In genomic region chr20:48760403-48760889, GRCh38 we compare ENCODE assay signal across 8 cellular contexts.
DNase-seq lines count a peak whose midpoint lies in the region; ATAC-seq and TF ChIP-seq lines count a peak whose summit lies in the region.

No MANE protein-coding gene starts in this region.

- peak in 1 of 4 donors; percentile 23 for TF ChIP-seq POLR2A in upper lobe of left lung (IDR thresholded peaks at IDR 0.05)

- TF ChIP-seq CTCF in CD8-positive, alpha-beta T cell (IDR thresholded peaks at IDR 0.05): no peak
- no peak for TF ChIP-seq CTCF in upper lobe of left lung (IDR thresholded peaks at IDR 0.05)

- TF ChIP-seq EP300 in upper lobe of left lung (IDR thresholded peaks at IDR 0.05): peak in 3 of 4 donors; percentile 66 to 96 (median 94)

- H3K27ac ChIP-seq in CD8-positive, alpha-beta T cell (ENCODE audit: low read depth, low read length): peak overlapping the region; percentile 87
- H3K27ac ChIP-seq in adipose tissue (ENCODE audit: low read depth, low read length): peak overlapping the region; percentile 14
- H3K27ac ChIP-seq in upper lobe of left lung: peak overlapping the region; percentile 84 to 91 (median 86)

- peak overlapping the region; percentile 76 for H3K4me3 Mint-ChIP-seq in CD8-positive, alpha-beta T cell
- peak overlapping the region; percentile 77 for H3K4me3 Mint-ChIP-seq in memory B cell

- peak; percentile 34 to 93 (median 78) for DNase-seq in CD8-positive, alpha-beta T cell
- DNase-seq in T-helper 1 cell: peak; percentile 28 to 95 (median 60)
- peak in 1 of 2 donors; percentile 47 for DNase-seq in memory B cell (ENCODE audit: low spot score in 2 of 2)
- peak in 1 of 2 donors; percentile 74 for DNase-seq in upper lobe of left lung
- no peak for DNase-seq in D341Med (ENCODE audit: low spot score)

- H3K36me3 ChIP-seq in CD8-positive, alpha-beta T cell (ENCODE audit: insufficient read depth, low read length): no peaks in the 10 kb centered on the region
- H3K36me3 ChIP-seq in upper lobe of left lung: no peaks in the 10 kb centered on the region

- CTCF ChIA-PET in CD8-positive, alpha-beta T cell (lab: Charles Lee): interaction anchor here (0.6 to 1.2 kb wide), 3 partner anchors 10 to 190 kb away, joined by 3 to 4 read pairs (median 3); no protein-coding TSS in a partner anchor

- peak; percentile 69 for ATAC-seq in CD8-positive, alpha-beta T cell
- ATAC-seq in HG03066 (IDR thresholded peaks at IDR 0.05; ENCODE audit: low read depth, unreplicated experiment) (peak; percentile 59), memory B cell (ENCODE audit: low read depth) (peak; percentile 71), upper lobe of left lung (ENCODE audit: low FRiP score in 2 of 2) (peak; percentile 30 to 54), HG03460 (IDR thresholded peaks at IDR 0.05; ENCODE audit: unreplicated experiment) (no peak)

- peaks cover 21% of the 10 kb centered on the region for H3K36me3 Mint-ChIP-seq in CD8-positive, alpha-beta T cell
- peaks cover 25% of the 10 kb centered on the region for H3K36me3 Mint-ChIP-seq in memory B cell

- peak overlapping the region; percentile 99 for H3K27ac Mint-ChIP-seq in CD8-positive, alpha-beta T cell
- H3K27ac Mint-ChIP-seq in memory B cell: peak overlapping the region; percentile 91

- H3K9me3 ChIP-seq in CD8-positive, alpha-beta T cell (ENCODE audit: low read length): peaks cover under 1% of the 10 kb centered on the region
- H3K9me3 ChIP-seq in upper lobe of left lung: peaks cover 0 to 1% (median under 1%) of the 10 kb centered on the region in 4 donors

- 35 to 60% (median 37%) methylated on average over 8 of the region's 8 CpGs for WGBS in adipose tissue, 3 donors
- WGBS in upper lobe of left lung, 2 donors: 31 to 46% methylated on average over 8 of the region's 8 CpGs

- peak overlapping the region; percentile 51 for H3K4me3 ChIP-seq in CD8-positive, alpha-beta T cell (ENCODE audit: low read depth, low read length)
- H3K4me3 ChIP-seq in upper lobe of left lung: no peak overlapping the region

- intact Hi-C loops in CD8-positive, alpha-beta T cell (cut with DNase I, micrococcal nuclease): loop anchor here (1.0 to 5.0 kb wide), 6 partner anchors 9 to 1403 kb away; partner anchors contain the start of genes PREX1 (in 1 of the 2) and ZMYND8 (in 1 of the 2)

- peaks cover 87% of the 10 kb centered on the region for H3K4me1 Mint-ChIP-seq in CD8-positive, alpha-beta T cell (ENCODE audit: low read depth)
- H3K4me1 Mint-ChIP-seq in memory B cell: peaks cover 66% of the 10 kb centered on the region

- POLR2A ChIA-PET in CD8-positive, alpha-beta T cell (lab: Charles Lee): interaction anchor here (1.1 to 4.1 kb wide), 6 partner anchors 9 to 66 kb away, joined by 3 to 21 read pairs (median 4); partner anchors contain the start of gene PREX1

- H3K27me3 Mint-ChIP-seq in CD8-positive, alpha-beta T cell (ENCODE audit: low read depth): no peaks in the 10 kb centered on the region
- H3K27me3 Mint-ChIP-seq in memory B cell: no peaks in the 10 kb centered on the region

- H3K4me1 ChIP-seq in CD8-positive, alpha-beta T cell (ENCODE audit: insufficient read depth, low read length): peaks cover 78% of the 10 kb centered on the region
- H3K4me1 ChIP-seq in upper lobe of left lung: peaks cover 53 to 82% (median 71%) of the 10 kb centered on the region in 4 donors

- peaks cover 8% of the 10 kb centered on the region for H3K9me3 Mint-ChIP-seq in CD8-positive, alpha-beta T cell
- peaks cover 3% of the 10 kb centered on the region for H3K9me3 Mint-ChIP-seq in memory B cell

- no peaks in the 10 kb centered on the region for H3K27me3 ChIP-seq in CD8-positive, alpha-beta T cell (ENCODE audit: insufficient read depth, low read length)
- no peaks in the 10 kb centered on the region for H3K27me3 ChIP-seq in upper lobe of left lung

Comparison
In these comparisons a context has a peak if more than half of its experiments do, and no peak if none do; other contexts are left out.
1. H3K27ac ChIP-seq: peak in every context shown above with its lines; median percentile 87 in CD8-positive, alpha-beta T cell; 86 in upper lobe of left lung; 14 in adipose tissue.